Comparison of ENCODE assay signal across 8 cellular contexts in the genomic region with DNA sequence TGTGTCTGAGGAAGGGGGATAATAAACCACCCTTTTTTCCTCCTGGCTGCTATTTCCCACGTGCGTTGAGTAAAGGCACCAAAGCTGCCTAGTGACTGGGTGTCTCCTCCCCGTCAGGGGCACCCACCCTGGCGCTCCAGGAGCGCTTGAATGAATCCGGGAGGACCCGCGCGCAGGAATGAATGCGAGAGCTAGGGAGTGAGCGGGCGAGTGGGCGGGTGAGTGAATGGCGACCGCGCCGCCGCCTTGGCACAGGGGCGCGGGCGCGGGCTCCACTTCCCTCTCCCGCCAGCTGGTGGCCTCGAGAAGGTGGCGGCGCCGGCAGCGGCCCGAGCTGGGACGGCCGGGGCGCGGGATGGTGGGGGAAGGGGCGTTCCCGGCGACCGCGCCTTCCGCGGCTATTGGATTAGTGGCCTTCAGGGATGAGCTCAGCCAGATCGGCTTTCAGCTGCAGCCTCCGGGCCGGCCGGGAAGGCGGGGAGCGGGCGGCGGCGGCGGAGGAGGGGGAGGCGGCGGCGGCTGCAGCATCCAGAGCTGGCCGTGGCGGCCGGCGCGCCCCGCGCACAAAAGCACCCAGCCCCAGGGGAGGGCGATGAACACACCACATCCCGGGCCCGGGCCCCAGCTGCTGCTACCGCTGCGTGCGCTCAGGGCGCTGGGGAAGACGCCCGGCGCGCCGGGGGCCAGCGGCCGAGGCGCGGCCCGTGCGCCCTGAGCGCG. TPM values are rescaled to one million over a fixed set of nuclear protein-coding genes. Genes with fewer than 3 reads are reported as not detected.
A peak's percentile ranks its signal among the peaks of the same experiment; 100 is the strongest.
DNase-seq lines count a peak whose midpoint lies in the region; FAIRE-seq and TF ChIP-seq lines count a peak whose summit lies in the region.

TSS of gene SPSB4 (plus strand) at position 435 of the 720 bp plus-strand sequence. CDS start 14,758 bp downstream, outside the sequence.

- in situ Hi-C loops in brain microvascular endothelial cell (cut with HindIII; ENCODE audit: low pct_ligation_motif_present, low sequenced_read_pairs) = no loop called here

- no peak for TF ChIP-seq POLR2A in stomach (IDR thresholded peaks at IDR 0.05)

- H3K36me3 ChIP-seq in H7 (replicated peaks; ENCODE audit: control insufficient read depth, insufficient read depth, low read length) (no peaks in the 10 kb centered on the region), brain microvascular endothelial cell (replicated peaks) (no peaks in the 10 kb centered on the region), kidney epithelial cell (ENCODE audit: control insufficient read depth, insufficient read depth, low read length) (no peaks in the 10 kb centered on the region), stomach (no peaks in the 10 kb centered on the region)

- TF ChIP-seq EP300 in stomach (IDR thresholded peaks at IDR 0.05) = no peak

- H3K27ac ChIP-seq in brain microvascular endothelial cell (no peak within 1 kb of the TSS), stomach (no peak within 1 kb of the TSS)

- H3K4me3 ChIP-seq in H7 (ENCODE audit: insufficient read depth, low read depth, low read length) (peak within 1 kb of the TSS; percentile 56), brain microvascular endothelial cell (ENCODE audit: low read depth, low read length) (peak within 1 kb of the TSS; percentile 43), kidney epithelial cell (ENCODE audit: low read depth, low read length) (peak within 1 kb of the TSS; percentile 14), stomach (peak within 1 kb of the TSS; percentile 41 to 51 (median 46))

- no peaks in the 10 kb centered on the region for H3K9me3 ChIP-seq in stomach

- intact Hi-C loops in stomach (cut with DNase I; ENCODE audit: low total_unique reads) = no loop called here

- peak; percentile 15 for TF ChIP-seq CTCF in brain microvascular endothelial cell (IDR thresholded peaks at IDR 0.05; ENCODE audit: low read depth, low read length, missing control alignments)
- TF ChIP-seq CTCF in kidney epithelial cell (IDR thresholded peaks at IDR 0.05; ENCODE audit: insufficient read depth, low read length, poor library complexity, severe bottlenecking) = no peak
- TF ChIP-seq CTCF in stomach (IDR thresholded peaks at IDR 0.05) = peak in 3 of 7 experiments; percentile 8 to 19 (median 11)

- H3K4me1 ChIP-seq in stomach = peaks cover 20 to 29% (median 26%) of the 10 kb centered on the region in 4 donors

- no peak for FAIRE-seq in GM19239 (lab: Jason Lieb, UNC)

- DNase-seq in AG08396 (ENCODE audit: low spot score) (peak; percentile 63), H7 (peak; percentile 97), NCI-H774 (lab: John Stamatoyannopoulos, UW) (peak; percentile 1), brain microvascular endothelial cell (peak; percentile 28), kidney epithelial cell (ENCODE audit: low read depth) (no peak), stomach (no peak), GM19239 (ENCODE audit: insufficient read length, low spot score) (no peak), foreskin melanocyte (no peak)

- H3K27me3 ChIP-seq in H7 (ENCODE audit: control insufficient read depth, insufficient read depth, low read length) = peaks cover 7% of the 10 kb centered on the region
- H3K27me3 ChIP-seq in brain microvascular endothelial cell (replicated peaks) = peaks cover 53% of the 10 kb centered on the region
- peaks cover 49% of the 10 kb centered on the region for H3K27me3 ChIP-seq in kidney epithelial cell (ENCODE audit: control insufficient read depth, insufficient read depth, low read length)
- peaks cover 14 to 98% (median 43%) of the 10 kb centered on the region in 3 donors for H3K27me3 ChIP-seq in stomach

- 0 to 3% (median 1%) methylated on average over 9 to 78 of the region's 80 CpGs for WGBS in stomach, 5 donors

RNA-seq across cellular contexts. Expression of gene SPSB4, which starts in this region (rescaled TPM):
- 35.1 and 35.6 TPM in 2 replicates for total RNA-seq in H7 (2014; rRNA removed; shearing (Covaris generic))
- total RNA-seq in kidney epithelial cell = 0.41 and 0.67 TPM in 2 replicates
- total RNA-seq in stomach = 1 to 10 TPM in 2 of 5 donors, not detected in 3; 1.8 to 2.4 TPM
- under 1 TPM in 1 of 3 donors, not detected in 2; 0.05 TPM for polyA plus RNA-seq in stomach

Comparison
In these comparisons a context has a peak if more than half of its experiments do, and no peak if none do; other contexts are left out.
1. RNA of gene SPSB4 (total RNA-seq): 35.1 to 35.6 TPM in H7; 0.41 to 0.67 TPM in kidney epithelial cell and 1.8 to 2.4 TPM in stomach; every median in the first group is over 10 times any median in the second.
2. DNase-seq: peak in AG08396 (single experiment), H7 (single experiment), NCI-H774 (single experiment) and brain microvascular endothelial cell (single experiment); none in kidney epithelial cell (single experiment), stomach (single experiment), GM19239 (single experiment) and foreskin melanocyte (single experiment).
3. Peak in every context shown above with its lines, with median percentiles within 50 percentile points of each other: H3K4me3 ChIP-seq.